ENCODE assay signal across 16 cellular contexts in genomic region chr2:49108851-49109250, GRCh38. TPM values are rescaled to one million over a fixed set of nuclear protein-coding genes. Genes with fewer than 3 reads are reported as not detected.
DNase-seq lines count a peak whose midpoint lies in the region; ATAC-seq lines count a peak whose summit lies in the region.
"Had no signal": no experiment of that assay in that cellular context is flagged by ENCODE, and none has a peak within 500 bp of the region (broad histone marks: within the 10 kb centered on the region; RNA-seq: fewer than 3 reads in every experiment).

No MANE protein-coding gene starts in this region.

- in situ Hi-C loops in G401 (cut with HindIII; ENCODE audit: low sequenced_read_pairs), result no loop called here

- peak; percentile 90 for DNase-seq in G401 (ENCODE audit: low spot score)
- peak; percentile 68 for DNase-seq in cerebellum (ENCODE audit: low spot score)
- DNase-seq in pons (ENCODE audit: low spot score), result peak; percentile 9
- no peak for DNase-seq in stimulated activated CD4-positive, alpha-beta T cell treated with anti-CD3 and anti-CD28 coated beads, Interleukin-4, amount 100 ng/mL, for 24 hours
- DNase-seq: AML-193; Caco-2; Calu3; CD4-positive, alpha-beta T cell; CD8-positive, alpha-beta T cell; DMS79 treated with DMSO at 0.1 percent for 48 hours; GDM1 had no signal

- no peak for ATAC-seq in HG03432 (IDR thresholded peaks at IDR 0.05; ENCODE audit: unreplicated experiment)
- ATAC-seq: A549; CD8-positive, alpha-beta T cell; GM12878 had no signal

RNA-seq across cellular contexts. Expression of gene FSHR, which starts 45.5 kb away (rescaled TPM):
- total RNA-seq in G401 (2014; rRNA removed; shearing (Covaris generic)), result not detected in 2 replicates
- total RNA-seq in cerebellum, result not detected
- total RNA-seq: A172; B cell; Calu3; CD4-positive, alpha-beta T cell; CD8-positive, alpha-beta T cell; GM12878 had no signal
